In genomic region chr14:51304428-51304827, GRCh38 we compare ENCODE assay signal across 10 cellular contexts.
A peak's percentile ranks its signal among the peaks of the same experiment; 100 is the strongest.
DNase-seq lines count a peak whose midpoint lies in the region; ATAC-seq and TF ChIP-seq lines count a peak whose summit lies in the region.
"Had no signal": no experiment of that assay in that cellular context is flagged by ENCODE, and none has a peak within 500 bp of the region (broad histone marks: within the 10 kb centered on the region; RNA-seq: fewer than 3 reads in every experiment).

No MANE protein-coding gene starts in this region.

- no peaks in the 10 kb centered on the region for H3K79me2 ChIP-seq in hepatocyte

- no peak for TF ChIP-seq CTCF in hepatocyte (IDR thresholded peaks at IDR 0.05; ENCODE audit: poor library complexity)
- TF ChIP-seq CTCF in dorsolateral prefrontal cortex (IDR thresholded peaks at IDR 0.05 in 54 of 56, conservative IDR thresholded peaks at IDR 0.05 in 2 of 56; ENCODE audit: low read depth in 1 of 56, partially characterized antibody in 56 of 56) = no peak

- no peak overlapping the region for H2AFZ ChIP-seq in hepatocyte

- peak overlapping the region; percentile 55 for H3K27ac Mint-ChIP-seq in activated naive CD4-positive, alpha-beta T cell treated with anti-CD3 and anti-CD28 coated beads for 36 hours
- peak overlapping the region; percentile 47 for H3K27ac Mint-ChIP-seq in stimulated activated naive CD8-positive, alpha-beta T cell treated with anti-CD3 and anti-CD28 coated beads, Interleukin-15, Interleukin-2, amounts not matched to agents 100 ng/mL and 50 ng/mL, for 24 hours

- ATAC-seq in GM19328 (IDR thresholded peaks at IDR 0.05; ENCODE audit: unreplicated experiment) = no peak

- H3K4me3 Mint-ChIP-seq in activated naive CD4-positive, alpha-beta T cell treated with anti-CD3 and anti-CD28 coated beads for 36 hours = no peak overlapping the region
- H3K4me3 Mint-ChIP-seq in stimulated activated naive CD8-positive, alpha-beta T cell treated with anti-CD3 and anti-CD28 coated beads, Interleukin-15, Interleukin-2, amounts not matched to agents 100 ng/mL and 50 ng/mL, for 24 hours = no peak overlapping the region

- no peaks in the 10 kb centered on the region for H3K9me3 ChIP-seq in hepatocyte (ENCODE audit: low read depth)

- peak overlapping the region; percentile 12 for H3K4me2 ChIP-seq in hepatocyte

- H3K27ac ChIP-seq in hepatocyte (peak overlapping the region; percentile 5), dorsolateral prefrontal cortex (no peak overlapping the region)
- H3K27ac ChIP-seq: HL-60 had no signal

- no peaks in the 10 kb centered on the region for H4K20me1 ChIP-seq in hepatocyte (ENCODE audit: insufficient read depth, poor library complexity, severe bottlenecking)

- H3K36me3 Mint-ChIP-seq in activated naive CD4-positive, alpha-beta T cell treated with anti-CD3 and anti-CD28 coated beads for 36 hours (ENCODE audit: low read depth) = no peaks in the 10 kb centered on the region
- no peaks in the 10 kb centered on the region for H3K36me3 Mint-ChIP-seq in stimulated activated naive CD8-positive, alpha-beta T cell treated with anti-CD3 and anti-CD28 coated beads, Interleukin-15, Interleukin-2, amounts not matched to agents 100 ng/mL and 50 ng/mL, for 24 hours (ENCODE audit: low read depth)

- H3K9me2 ChIP-seq in hepatocyte (replicated peaks; ENCODE audit: insufficient read depth) = no peaks in the 10 kb centered on the region

- peaks cover 4% of the 10 kb centered on the region for H3K4me1 ChIP-seq in hepatocyte (ENCODE audit: insufficient read depth)

- 80% methylated on average over 5 of the region's 5 CpGs for WGBS in hepatocyte (ENCODE audit: low lambda C conversion rate, missing lambda C conversion rate)

- peaks cover 5% of the 10 kb centered on the region for H3K27me3 Mint-ChIP-seq in activated naive CD4-positive, alpha-beta T cell treated with anti-CD3 and anti-CD28 coated beads for 36 hours (ENCODE audit: low read depth)
- H3K27me3 Mint-ChIP-seq in stimulated activated naive CD8-positive, alpha-beta T cell treated with anti-CD3 and anti-CD28 coated beads, Interleukin-15, Interleukin-2, amounts not matched to agents 100 ng/mL and 50 ng/mL, for 24 hours = peaks cover 4% of the 10 kb centered on the region

- DNase-seq in activated naive CD4-positive, alpha-beta T cell treated with anti-CD3 and anti-CD28 coated beads for 36 hours = peak; percentile 52
- no peak for DNase-seq in activated naive CD4-positive, alpha-beta T cell (lab: John Stamatoyannopoulos, UW)
- peak; percentile 35 for DNase-seq in activated CD4-positive, CD25-positive, alpha-beta regulatory T cell treated with anti-CD3 and anti-CD28 coated beads, Interleukin-2, amount 50 U/mL, for 72 hours
- no peak for DNase-seq in hepatocyte (ENCODE audit: low spot score)
- DNase-seq in dorsolateral prefrontal cortex = no peak
- no peak for DNase-seq in COLO668 (lab: John Stamatoyannopoulos, UW; ENCODE audit: unreplicated experiment)
- DNase-seq: NCI-H1092 treated with DMSO at 0.1 percent for 48 hours had no signal

- no peaks in the 10 kb centered on the region for H3K9me3 Mint-ChIP-seq in activated naive CD4-positive, alpha-beta T cell treated with anti-CD3 and anti-CD28 coated beads for 36 hours
- no peaks in the 10 kb centered on the region for H3K9me3 Mint-ChIP-seq in stimulated activated naive CD8-positive, alpha-beta T cell treated with anti-CD3 and anti-CD28 coated beads, Interleukin-15, Interleukin-2, amounts not matched to agents 100 ng/mL and 50 ng/mL, for 24 hours

- CTCF ChIA-PET in activated naive CD4-positive, alpha-beta T cell treated with anti-CD3 and anti-CD28 coated beads for 36 hours (lab: Charles Lee) = interaction anchor here (0.7 kb wide), 1 partner anchor 15 kb away, joined by 4 read pairs; no protein-coding TSS in a partner anchor

- H3K4me3 ChIP-seq in hepatocyte (no peak overlapping the region), dorsolateral prefrontal cortex (no peak overlapping the region)

- H3K36me3 ChIP-seq in hepatocyte (replicated peaks; ENCODE audit: insufficient read depth, low read depth) = no peaks in the 10 kb centered on the region

- peaks cover 8% of the 10 kb centered on the region for H3K4me1 Mint-ChIP-seq in activated naive CD4-positive, alpha-beta T cell treated with anti-CD3 and anti-CD28 coated beads for 36 hours (ENCODE audit: low read depth)
- peaks cover 15% of the 10 kb centered on the region for H3K4me1 Mint-ChIP-seq in stimulated activated naive CD8-positive, alpha-beta T cell treated with anti-CD3 and anti-CD28 coated beads, Interleukin-15, Interleukin-2, amounts not matched to agents 100 ng/mL and 50 ng/mL, for 24 hours (ENCODE audit: low read depth)

- intact Hi-C loops in activated naive CD4-positive, alpha-beta T cell treated with anti-CD3 and anti-CD28 coated beads for 36 hours (cut with micrococcal nuclease) = no loop called here
- intact Hi-C loops in dorsolateral prefrontal cortex (cut with DNase I) = no loop called here

- H3K27me3 ChIP-seq in hepatocyte = no peaks in the 10 kb centered on the region
- no peaks in the 10 kb centered on the region for H3K27me3 ChIP-seq in dorsolateral prefrontal cortex

Comparison
In these comparisons a context has a peak if more than half of its experiments do, and no peak if none do; other contexts are left out.
1. DNase-seq: peak in activated naive CD4-positive, alpha-beta T cell treated with anti-CD3 and anti-CD28 coated beads for 36 hours (single experiment) and activated CD4-positive, CD25-positive, alpha-beta regulatory T cell treated with anti-CD3 and anti-CD28 coated beads, Interleukin-2, amount 50 U/mL, for 72 hours (single experiment); none in activated naive CD4-positive, alpha-beta T cell (0 of 4), hepatocyte (single experiment), dorsolateral prefrontal cortex (0 of 10) and COLO668 (single experiment).